15 cellular contexts compared by ENCODE assay signal in genomic region chrX:101999644-102000539, GRCh38.
"Had no signal": no experiment of that assay in that cellular context is flagged by ENCODE, and none has a peak within 500 bp of the region (broad histone marks: within the 10 kb centered on the region; RNA-seq: fewer than 3 reads in every experiment).

No MANE protein-coding gene starts in this region.

- H3K27me3 ChIP-seq: testis had no signal

- H3K4me3 Mint-ChIP-seq: activated CD8-positive, alpha-beta T cell treated with anti-CD3 and anti-CD28 coated beads for 36 hours; activated naive CD4-positive, alpha-beta T cell treated with anti-CD3 and anti-CD28 coated beads for 36 hours; activated T-helper 1 cell treated with anti-CD3 and anti-CD28 coated beads, Interleukin-12 subunit alpha, Interleukin-12 subunit beta, Interleukin-2, Interleukin-4 antibody, amounts not matched to agents 30 ng/mL and 10 ng/mL and 1 ng/mL, durations not matched to agents 14 hours and 24 hours and 36 hours; natural killer cell; stimulated activated naive CD8-positive, alpha-beta T cell treated with anti-CD3 and anti-CD28 coated beads, Interleukin-15, amount 100 ng/mL, for 72 hours had no signal

- H3K4me1 ChIP-seq: testis had no signal

- H3K4me3 ChIP-seq: mucosa of descending colon, testis had no signal

- H3K27ac ChIP-seq: testis had no signal

- H3K9me3 ChIP-seq: mucosa of descending colon, testis had no signal

- ATAC-seq: activated CD8-positive, alpha-beta T cell treated with anti-CD3 and anti-CD28 coated beads for 36 hours; left lobe of liver; mucosa of descending colon; natural killer cell; stimulated activated naive CD8-positive, alpha-beta T cell treated with anti-CD3 and anti-CD28 coated beads, Interleukin-15, amount 100 ng/mL, for 72 hours had no signal

- H3K4me1 Mint-ChIP-seq: natural killer cell; stimulated activated naive CD8-positive, alpha-beta T cell treated with anti-CD3 and anti-CD28 coated beads, Interleukin-15, amount 100 ng/mL, for 72 hours had no signal

- DNase-seq: activated CD4-positive, alpha-beta T cell treated with anti-CD3 and anti-CD28 coated beads for 1 hour; activated CD8-positive, alpha-beta memory T cell treated with anti-CD3 and anti-CD28 coated beads, Interleukin-2, amount 50 U/mL, for 48 hours; activated CD8-positive, alpha-beta T cell treated with anti-CD3 and anti-CD28 coated beads for 36 hours; activated naive CD4-positive, alpha-beta T cell treated with anti-CD3 and anti-CD28 coated beads for 36 hours; central memory CD4-positive, alpha-beta T cell; cortex of kidney; effector CD8-positive, alpha-beta T cell; mammary epithelial cell; natural killer cell; stimulated activated CD4-positive, alpha-beta T cell treated with anti-CD3 and anti-CD28 coated beads, Interleukin-4, amount 100 ng/mL, for 4 hours; stimulated activated naive CD8-positive, alpha-beta T cell treated with anti-CD3 and anti-CD28 coated beads, Interleukin-15, amount 100 ng/mL, for 72 hours; testis had no signal

- H3K36me3 Mint-ChIP-seq: natural killer cell had no signal

- H3K27ac Mint-ChIP-seq: activated CD8-positive, alpha-beta T cell treated with anti-CD3 and anti-CD28 coated beads for 36 hours; activated naive CD4-positive, alpha-beta T cell treated with anti-CD3 and anti-CD28 coated beads for 36 hours; activated T-helper 1 cell treated with anti-CD3 and anti-CD28 coated beads, Interleukin-12 subunit alpha, Interleukin-12 subunit beta, Interleukin-2, Interleukin-4 antibody, amounts not matched to agents 30 ng/mL and 10 ng/mL and 1 ng/mL, durations not matched to agents 14 hours and 24 hours and 36 hours; natural killer cell; stimulated activated naive CD8-positive, alpha-beta T cell treated with anti-CD3 and anti-CD28 coated beads, Interleukin-15, amount 100 ng/mL, for 72 hours had no signal
